19 cellular contexts compared by ENCODE assay signal in genomic region chr20:44732327-44732726, GRCh38. TPM values are rescaled to one million over a fixed set of nuclear protein-coding genes. Genes with fewer than 3 reads are reported as not detected.
DNase-seq lines count a peak whose midpoint lies in the region; ATAC-seq and TF ChIP-seq lines count a peak whose summit lies in the region.
"Had no signal": no experiment of that assay in that cellular context is flagged by ENCODE, and none has a peak within 500 bp of the region (broad histone marks: within the 10 kb centered on the region; RNA-seq: fewer than 3 reads in every experiment).

No MANE protein-coding gene starts in this region.

- ATAC-seq in T-helper 17 cell, result no peak
- ATAC-seq in naive thymus-derived CD8-positive, alpha-beta T cell, result no peak

- peaks cover 26% of the 10 kb centered on the region for H3K4me1 Mint-ChIP-seq in activated naive CD4-positive, alpha-beta T cell treated with anti-CD3 and anti-CD28 coated beads for 36 hours (ENCODE audit: low read depth)
- peaks cover 17% of the 10 kb centered on the region for H3K4me1 Mint-ChIP-seq in T-helper 17 cell
- H3K4me1 Mint-ChIP-seq in endodermal cell, result peaks cover 32% of the 10 kb centered on the region
- peaks cover 11 to 17% (median 13%) of the 10 kb centered on the region in 4 donors for H3K4me1 Mint-ChIP-seq in naive thymus-derived CD8-positive, alpha-beta T cell

- H3K27ac ChIP-seq in endodermal cell (ENCODE audit: low read depth, low read length) (no peak overlapping the region), stomach (peak overlapping the region in 4 of 5 donors; percentile 31 to 56 (median 44)), WERI-Rb-1 (no peak overlapping the region)
- H3K27ac ChIP-seq: psoas muscle, SK-N-MC, spleen had no signal

- TF ChIP-seq CTCF in endodermal cell (conservative IDR thresholded peaks at IDR 0.05) (no peak), stomach (IDR thresholded peaks at IDR 0.05) (no peak), WERI-Rb-1 (IDR thresholded peaks at IDR 0.05; ENCODE audit: low read depth, low read length) (no peak)

- TF ChIP-seq EP300 in stomach (IDR thresholded peaks at IDR 0.05), result no peak

- peak overlapping the region; percentile 67 for H3K9ac ChIP-seq in endodermal cell (ENCODE audit: extremely low read depth, low read length, poor library complexity, severe bottlenecking)

- intact Hi-C loops in activated naive CD4-positive, alpha-beta T cell treated with anti-CD3 and anti-CD28 coated beads for 36 hours (cut with micrococcal nuclease), result loop anchor here (2.0 to 10.0 kb wide), 3 partner anchors 122 to 515 kb away; no protein-coding TSS in a partner anchor
- intact Hi-C loops in stomach (cut with DNase I; ENCODE audit: low total_unique reads), result loop anchor here (5.0 kb wide), 1 partner anchor 45 kb away; no protein-coding TSS in a partner anchor

- H3K36me3 ChIP-seq in endodermal cell (ENCODE audit: control insufficient read depth, insufficient read depth, low read length) (no peaks in the 10 kb centered on the region), stomach (no peaks in the 10 kb centered on the region), WERI-Rb-1 (no peaks in the 10 kb centered on the region; the same call in 1 of the 2 replicates)
- H3K36me3 ChIP-seq: spleen had no signal

- 43 to 56% methylated on average over 6 of the region's 6 CpGs for WGBS in endodermal cell (ENCODE audit: insufficient coverage in 1 of 2, insufficient read length in 1 of 2), 2 experiments
- 20 to 57% (median 50%) methylated on average over 6 of the region's 6 CpGs for WGBS in stomach, 5 donors

- H3K9me3 ChIP-seq in T-helper 17 cell (ENCODE audit: control insufficient read depth, low read length, poor library complexity, severe bottlenecking) (no peaks in the 10 kb centered on the region), endodermal cell (ENCODE audit: control insufficient read depth, low read length) (peaks cover 6% of the 10 kb centered on the region), stomach (no peaks in the 10 kb centered on the region), WERI-Rb-1 (ENCODE audit: severe bottlenecking) (no peaks in the 10 kb centered on the region)
- H3K9me3 ChIP-seq: psoas muscle had no signal

- H3K27ac Mint-ChIP-seq in activated naive CD4-positive, alpha-beta T cell treated with anti-CD3 and anti-CD28 coated beads for 36 hours, result peak overlapping the region; percentile 46
- H3K27ac Mint-ChIP-seq in T-helper 17 cell (peak overlapping the region; percentile 65), endodermal cell (peak overlapping the region; percentile 85)
- peak overlapping the region in 1 of 10 donors; percentile 65 for H3K27ac Mint-ChIP-seq in naive thymus-derived CD8-positive, alpha-beta T cell
- H3K27ac Mint-ChIP-seq: nephron progenitor cell had no signal

- POLR2A ChIA-PET in naive thymus-derived CD8-positive, alpha-beta T cell (lab: Charles Lee), result interaction anchor here (1.3 kb wide), 1 partner anchor 48 kb away, joined by 3 read pairs; no protein-coding TSS in a partner anchor

- no peak overlapping the region for H3K4me3 ChIP-seq in endodermal cell (ENCODE audit: low read length)
- no peak overlapping the region for H3K4me3 ChIP-seq in stomach
- no peak overlapping the region for H3K4me3 ChIP-seq in WERI-Rb-1 (ENCODE audit: low read depth, low read length)
- H3K4me3 ChIP-seq: psoas muscle, SK-N-MC, spleen had no signal

- no peaks in the 10 kb centered on the region for H3K27me3 Mint-ChIP-seq in activated naive CD4-positive, alpha-beta T cell treated with anti-CD3 and anti-CD28 coated beads for 36 hours (ENCODE audit: low read depth)
- peaks cover 5% of the 10 kb centered on the region for H3K27me3 Mint-ChIP-seq in T-helper 17 cell
- H3K27me3 Mint-ChIP-seq in endodermal cell (ENCODE audit: insufficient read depth), result no peaks in the 10 kb centered on the region
- no peaks in the 10 kb centered on the region for H3K27me3 Mint-ChIP-seq in naive thymus-derived CD8-positive, alpha-beta T cell

- no peak overlapping the region for H3K4me3 Mint-ChIP-seq in activated naive CD4-positive, alpha-beta T cell treated with anti-CD3 and anti-CD28 coated beads for 36 hours
- no peak overlapping the region for H3K4me3 Mint-ChIP-seq in T-helper 17 cell
- H3K4me3 Mint-ChIP-seq in endodermal cell, result no peak overlapping the region
- H3K4me3 Mint-ChIP-seq in naive thymus-derived CD8-positive, alpha-beta T cell, result no peak overlapping the region
- H3K4me3 Mint-ChIP-seq: CD14-positive monocyte, nephron progenitor cell had no signal

- H3K9me3 Mint-ChIP-seq in activated naive CD4-positive, alpha-beta T cell treated with anti-CD3 and anti-CD28 coated beads for 36 hours, result no peaks in the 10 kb centered on the region
- H3K9me3 Mint-ChIP-seq in endodermal cell, result no peaks in the 10 kb centered on the region
- peaks cover 0 to 8% (median 0%) of the 10 kb centered on the region in 9 donors for H3K9me3 Mint-ChIP-seq in naive thymus-derived CD8-positive, alpha-beta T cell

- DNase-seq in activated naive CD4-positive, alpha-beta T cell treated with anti-CD3 and anti-CD28 coated beads for 36 hours, result no peak
- DNase-seq in activated naive CD4-positive, alpha-beta T cell treated with anti-CD3 and anti-CD28 coated beads, Interleukin-2, amount 50 U/mL, for 16 hours, result no peak
- no peak for DNase-seq in T-helper 17 cell
- DNase-seq in endodermal cell, result no peak
- DNase-seq in stomach, result no peak
- no peak for DNase-seq in naive thymus-derived CD8-positive, alpha-beta T cell
- no peak for DNase-seq in WERI-Rb-1
- DNase-seq in NCI-H1436 treated with DMSO at 0.1 percent for 48 hours (lab: John Stamatoyannopoulos, UW), result no peak
- DNase-seq: activated CD4-positive, CD25-positive, alpha-beta regulatory T cell treated with anti-CD3 and anti-CD28 coated beads, Interleukin-2, amount 50 U/mL, for 72 hours; effector CD8-positive, alpha-beta T cell; islet precursor cell; NCI-H2171 treated with DMSO at 0.1 percent for 48 hours; NCI-H748 treated with DMSO at 0.1 percent for 48 hours; nephron progenitor cell; spleen; T-helper 9 cell had no signal

- peaks cover 12% of the 10 kb centered on the region for H3K4me1 ChIP-seq in endodermal cell (ENCODE audit: control insufficient read depth, insufficient read depth, low read length)
- H3K4me1 ChIP-seq in stomach, result peaks cover 17 to 44% (median 38%) of the 10 kb centered on the region in 4 donors

- TF ChIP-seq POLR2A in stomach (IDR thresholded peaks at IDR 0.05), result no peak

- no peaks in the 10 kb centered on the region for H3K36me3 Mint-ChIP-seq in activated naive CD4-positive, alpha-beta T cell treated with anti-CD3 and anti-CD28 coated beads for 36 hours (ENCODE audit: low read depth)
- H3K36me3 Mint-ChIP-seq in T-helper 17 cell (ENCODE audit: low read depth), result peaks cover 5% of the 10 kb centered on the region
- no peaks in the 10 kb centered on the region for H3K36me3 Mint-ChIP-seq in endodermal cell (ENCODE audit: low read depth)
- H3K36me3 Mint-ChIP-seq in naive thymus-derived CD8-positive, alpha-beta T cell, result peaks cover 0 to 1% (median 0%) of the 10 kb centered on the region in 3 donors
- H3K36me3 Mint-ChIP-seq: CD14-positive monocyte had no signal

- CTCF ChIA-PET in activated naive CD4-positive, alpha-beta T cell treated with anti-CD3 and anti-CD28 coated beads for 36 hours (lab: Charles Lee), result interaction anchor here (0.7 to 6.7 kb wide), 11 partner anchors 15 to 517 kb away, joined by 3 to 90 read pairs (median 5); no protein-coding TSS in a partner anchor

- H3K27me3 ChIP-seq in endodermal cell (ENCODE audit: control insufficient read depth, insufficient read depth, low read length, poor library complexity, severe bottlenecking) (no peaks in the 10 kb centered on the region), stomach (peaks cover 0 to 4% (median 0%) of the 10 kb centered on the region in 3 donors), WERI-Rb-1 (ENCODE audit: insufficient read depth, low read depth, severe bottlenecking) (no peaks in the 10 kb centered on the region)

RNA-seq across cellular contexts. Expression of gene KCNK15, which starts 13.3 kb away (rescaled TPM):
- total RNA-seq in activated naive CD4-positive, alpha-beta T cell treated with anti-CD3 and anti-CD28 coated beads for 36 hours, result 1 to 10 TPM in 1 of 2 experiments, under 1 TPM in 1; 0.96 to 1.0 TPM
- total RNA-seq in T-helper 17 cell (not detected), endodermal cell (under 1 TPM; 0.15 to 0.22 TPM), stomach (1 to 10 TPM in 3 of 5 donors, not detected in 2; 1.5 to 7.7 (median 4.5) TPM)
- polyA plus RNA-seq in endodermal cell (2013, experiment 1 of 2), result 0.07 TPM
- not detected for polyA plus RNA-seq in endodermal cell (2013, experiment 2 of 2)
- polyA plus RNA-seq in stomach, result 1 to 10 TPM in 1 of 3 donors, under 1 TPM in 2; 0.46 to 2.6 (median 0.78) TPM
- not detected for total RNA-seq in naive thymus-derived CD8-positive, alpha-beta T cell
- not detected for polyA plus RNA-seq in naive thymus-derived CD8-positive, alpha-beta T cell
- polyA plus RNA-seq: CD14-positive monocyte had no signal

RNA-seq across cellular contexts. Expression of gene CCN5, which starts 17.2 kb away (rescaled TPM):
- not detected for total RNA-seq in activated naive CD4-positive, alpha-beta T cell treated with anti-CD3 and anti-CD28 coated beads for 36 hours
- total RNA-seq in T-helper 17 cell (not detected), endodermal cell (not detected), stomach (100 to 1,000 TPM in 1 of 5 donors, 10 to 100 TPM in 1, not detected in 3; 19.9 to 193 TPM)
- not detected for polyA plus RNA-seq in endodermal cell (2013, experiment 1 of 2)
- polyA plus RNA-seq in endodermal cell (2013, experiment 2 of 2), result not detected
- 1 to 10 TPM; 2.5 to 8.2 (median 3.4) TPM for polyA plus RNA-seq in stomach
- total RNA-seq in naive thymus-derived CD8-positive, alpha-beta T cell, result not detected
- not detected for polyA plus RNA-seq in naive thymus-derived CD8-positive, alpha-beta T cell
- polyA plus RNA-seq: CD14-positive monocyte had no signal

Comparison
In these comparisons a context has a peak if more than half of its experiments do, and no peak if none do; other contexts are left out.
1. H3K27ac ChIP-seq: peak in stomach (4 of 5); none in endodermal cell (single experiment) and WERI-Rb-1 (single experiment).